18 cellular contexts compared by ENCODE assay signal in genomic region chr3:171526146-171526545, GRCh38.
"Had no signal": no experiment of that assay in that cellular context is flagged by ENCODE, and none has a peak within 500 bp of the region (broad histone marks: within the 10 kb centered on the region; RNA-seq: fewer than 3 reads in every experiment).

No MANE protein-coding gene starts in this region.

- H3K4me3 ChIP-seq: mucosa of descending colon, prostate gland, right lobe of liver, spleen, tibial artery had no signal

- DNase-seq: activated CD8-positive, alpha-beta memory T cell treated with anti-CD3 and anti-CD28 coated beads, Interleukin-2, amount 50 U/mL, for 4 hours; activated CD8-positive, alpha-beta T cell treated with anti-CD3 and anti-CD28 coated beads for 36 hours; activated naive CD8-positive, alpha-beta T cell treated with anti-CD3 and anti-CD28 coated beads, Interleukin-2, amount 10 ng/mL, durations not matched to agents 7 days and 5 days; activated T-cell treated with anti-CD3 and anti-CD28 coated beads, Interleukin-2, amount 50 U/mL, for 72 hours; aorta; cortex of kidney; effector memory CD4-positive, alpha-beta T cell; erythroblast; mucosa of descending colon; nucleus accumbens; right lobe of liver; spleen; stimulated activated CD4-positive, alpha-beta T cell treated with anti-CD3 and anti-CD28 coated beads, Interleukin-1b, Interleukin-23, amount 100 ng/mL, for 48 hours; T1000; tibial artery had no signal

- ATAC-seq: activated CD8-positive, alpha-beta T cell treated with anti-CD3 and anti-CD28 coated beads for 36 hours; activated T-cell treated with anti-CD3 and anti-CD28 coated beads, Interleukin-2, amount 50 U/mL, for 72 hours; mucosa of descending colon; natural killer cell treated with Interleukin-12 subunit alpha and Interleukin-12 subunit beta and Interleukin-15 and Interleukin-18, amount 100 ng/mL, for 72 hours; stimulated activated memory B cell treated with anti-CD40 and anti-IgM and Interleukin-4, amounts not matched to agents 10 μg/mL and 1 μg/mL and 100 μg/mL, for 72 hours had no signal

- H3K36me3 ChIP-seq: prostate gland, right lobe of liver, spleen, tibial artery had no signal

- H3K27ac ChIP-seq: prostate gland, right lobe of liver, spleen, tibial artery had no signal

- H3K27me3 ChIP-seq: right lobe of liver, spleen, tibial artery had no signal
